18 cellular contexts compared by ENCODE assay signal in genomic region chr14:91089958-91090535, GRCh38.
"Had no signal": no experiment of that assay in that cellular context is flagged by ENCODE, and none has a peak within 500 bp of the region (broad histone marks: within the 10 kb centered on the region; RNA-seq: fewer than 3 reads in every experiment).

No MANE protein-coding gene starts in this region.

- H3K9me3 Mint-ChIP-seq: activated naive CD8-positive, alpha-beta T cell treated with anti-CD3 and anti-CD28 coated beads, Interleukin-2, amount 50 U/mL, for 24 hours; effector memory CD8-positive, alpha-beta T cell; naive thymus-derived CD4-positive, alpha-beta T cell; stimulated activated naive CD8-positive, alpha-beta T cell treated with anti-CD3 and anti-CD28 coated beads, Interleukin-15, amount 100 ng/mL, for 72 hours had no signal

- H3K4me3 Mint-ChIP-seq: activated CD4-positive, alpha-beta T cell treated with anti-CD3 and anti-CD28 coated beads for 36 hours; activated CD8-positive, alpha-beta T cell treated with anti-CD3 and anti-CD28 coated beads, Interleukin-2, amount 10 ng/mL, durations not matched to agents 7 days and 5 days; activated naive CD8-positive, alpha-beta T cell treated with anti-CD3 and anti-CD28 coated beads, Interleukin-2, amount 50 U/mL, for 24 hours; effector memory CD8-positive, alpha-beta T cell; naive thymus-derived CD4-positive, alpha-beta T cell; stimulated activated naive CD8-positive, alpha-beta T cell treated with anti-CD3 and anti-CD28 coated beads, Interleukin-15, amount 100 ng/mL, for 72 hours had no signal

- H3K27me3 Mint-ChIP-seq: activated naive CD8-positive, alpha-beta T cell treated with anti-CD3 and anti-CD28 coated beads, Interleukin-2, amount 50 U/mL, for 24 hours; effector memory CD8-positive, alpha-beta T cell had no signal

- ATAC-seq: activated CD4-positive, alpha-beta T cell treated with anti-CD3 and anti-CD28 coated beads for 36 hours; activated CD8-positive, alpha-beta T cell treated with anti-CD3 and anti-CD28 coated beads, Interleukin-2, amount 10 ng/mL, durations not matched to agents 7 days and 5 days; activated naive CD8-positive, alpha-beta T cell treated with anti-CD3 and anti-CD28 coated beads, Interleukin-2, amount 50 U/mL, for 24 hours; effector memory CD8-positive, alpha-beta T cell; heart right ventricle; left cardiac atrium; naive thymus-derived CD4-positive, alpha-beta T cell; sciatic nerve; stimulated activated naive CD8-positive, alpha-beta T cell treated with anti-CD3 and anti-CD28 coated beads, Interleukin-15, amount 100 ng/mL, for 72 hours had no signal

- H3K27ac Mint-ChIP-seq: activated CD4-positive, alpha-beta T cell treated with anti-CD3 and anti-CD28 coated beads for 36 hours; activated naive CD8-positive, alpha-beta T cell treated with anti-CD3 and anti-CD28 coated beads, Interleukin-2, amount 50 U/mL, for 24 hours; effector memory CD8-positive, alpha-beta T cell; naive thymus-derived CD4-positive, alpha-beta T cell; stimulated activated naive CD8-positive, alpha-beta T cell treated with anti-CD3 and anti-CD28 coated beads, Interleukin-15, amount 100 ng/mL, for 72 hours had no signal

- FAIRE-seq: frontal cortex, pancreas had no signal

- DNase-seq: activated CD4-positive, alpha-beta T cell treated with anti-CD3 and anti-CD28 coated beads for 36 hours; activated CD8-positive, alpha-beta memory T cell treated with anti-CD3 and anti-CD28 coated beads, Interleukin-2, amount 50 U/mL, for 4 hours; activated CD8-positive, alpha-beta T cell treated with anti-CD3 and anti-CD28 coated beads, Interleukin-2, amount 10 ng/mL, durations not matched to agents 7 days and 5 days; activated naive CD4-positive, alpha-beta T cell; activated naive CD8-positive, alpha-beta T cell treated with anti-CD3 and anti-CD28 coated beads, Interleukin-2, amount 50 U/mL, for 24 hours; aorta; cerebellar nuclear complex; dermis blood vessel endothelial cell; effector memory CD8-positive, alpha-beta T cell; heart right ventricle; left cardiac atrium; midbrain; naive thymus-derived CD4-positive, alpha-beta T cell; pancreas; stimulated activated naive CD8-positive, alpha-beta T cell treated with anti-CD3 and anti-CD28 coated beads, Interleukin-15, amount 100 ng/mL, for 72 hours; upper lobe of left lung had no signal
